Comparison of ENCODE assay signal across 1 cellular context in the genomic region with DNA sequence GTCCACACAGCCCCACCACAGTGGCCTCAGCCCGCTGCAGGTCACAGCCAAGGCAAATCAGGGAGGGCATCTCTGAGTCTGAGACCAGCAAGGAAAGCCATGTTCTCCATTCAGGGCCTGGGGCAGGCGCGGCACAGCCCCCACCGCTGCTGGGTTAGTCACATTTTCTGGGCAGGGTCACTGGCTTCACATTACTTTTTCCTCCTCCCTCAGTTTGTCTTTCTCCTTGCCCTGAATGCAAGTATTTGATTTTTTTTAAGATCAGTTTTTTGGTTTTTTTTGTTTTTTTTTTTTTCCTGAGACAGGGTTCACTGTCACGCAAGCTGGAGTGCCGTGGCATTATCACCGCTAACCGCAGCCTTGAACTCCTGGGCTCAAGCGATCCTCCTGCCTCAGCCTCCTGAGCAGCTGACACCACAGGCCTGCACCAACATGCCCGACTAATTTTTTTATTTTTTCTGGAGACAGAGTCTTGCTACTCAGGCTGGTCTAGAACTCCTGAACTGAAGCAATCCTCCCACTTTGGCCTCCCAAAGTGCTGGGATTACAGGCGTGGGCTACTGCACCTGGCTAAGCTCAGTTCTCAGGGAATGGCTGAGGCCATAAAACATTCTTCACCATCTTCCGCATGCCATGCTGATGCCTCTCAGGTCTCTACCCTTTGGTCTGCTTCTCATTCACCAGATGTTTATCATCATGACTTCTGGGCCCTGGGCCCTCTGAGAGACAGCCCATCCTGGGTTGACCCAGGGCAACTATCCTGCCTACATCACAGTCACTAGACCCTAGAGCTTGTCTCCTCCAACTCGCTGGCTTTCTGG.
A peak's percentile ranks its signal among the peaks of the same experiment; 100 is the strongest.
TF ChIP-seq lines count a peak whose summit lies in the region.

No MANE protein-coding gene starts in this region.

TF ChIP-seq in HEK293, 187 proteins besides CTCF, POLR2A, EP300 and RAD21:
- 0 out of 2 replicates have a peak, but pooled peaks have one; percentile 48 for TF ChIP-seq ZNF362 (tag by site-specific recombination; IDR thresholded peaks at IDR 0.05)
- TF ChIP-seq, protein P1, sequence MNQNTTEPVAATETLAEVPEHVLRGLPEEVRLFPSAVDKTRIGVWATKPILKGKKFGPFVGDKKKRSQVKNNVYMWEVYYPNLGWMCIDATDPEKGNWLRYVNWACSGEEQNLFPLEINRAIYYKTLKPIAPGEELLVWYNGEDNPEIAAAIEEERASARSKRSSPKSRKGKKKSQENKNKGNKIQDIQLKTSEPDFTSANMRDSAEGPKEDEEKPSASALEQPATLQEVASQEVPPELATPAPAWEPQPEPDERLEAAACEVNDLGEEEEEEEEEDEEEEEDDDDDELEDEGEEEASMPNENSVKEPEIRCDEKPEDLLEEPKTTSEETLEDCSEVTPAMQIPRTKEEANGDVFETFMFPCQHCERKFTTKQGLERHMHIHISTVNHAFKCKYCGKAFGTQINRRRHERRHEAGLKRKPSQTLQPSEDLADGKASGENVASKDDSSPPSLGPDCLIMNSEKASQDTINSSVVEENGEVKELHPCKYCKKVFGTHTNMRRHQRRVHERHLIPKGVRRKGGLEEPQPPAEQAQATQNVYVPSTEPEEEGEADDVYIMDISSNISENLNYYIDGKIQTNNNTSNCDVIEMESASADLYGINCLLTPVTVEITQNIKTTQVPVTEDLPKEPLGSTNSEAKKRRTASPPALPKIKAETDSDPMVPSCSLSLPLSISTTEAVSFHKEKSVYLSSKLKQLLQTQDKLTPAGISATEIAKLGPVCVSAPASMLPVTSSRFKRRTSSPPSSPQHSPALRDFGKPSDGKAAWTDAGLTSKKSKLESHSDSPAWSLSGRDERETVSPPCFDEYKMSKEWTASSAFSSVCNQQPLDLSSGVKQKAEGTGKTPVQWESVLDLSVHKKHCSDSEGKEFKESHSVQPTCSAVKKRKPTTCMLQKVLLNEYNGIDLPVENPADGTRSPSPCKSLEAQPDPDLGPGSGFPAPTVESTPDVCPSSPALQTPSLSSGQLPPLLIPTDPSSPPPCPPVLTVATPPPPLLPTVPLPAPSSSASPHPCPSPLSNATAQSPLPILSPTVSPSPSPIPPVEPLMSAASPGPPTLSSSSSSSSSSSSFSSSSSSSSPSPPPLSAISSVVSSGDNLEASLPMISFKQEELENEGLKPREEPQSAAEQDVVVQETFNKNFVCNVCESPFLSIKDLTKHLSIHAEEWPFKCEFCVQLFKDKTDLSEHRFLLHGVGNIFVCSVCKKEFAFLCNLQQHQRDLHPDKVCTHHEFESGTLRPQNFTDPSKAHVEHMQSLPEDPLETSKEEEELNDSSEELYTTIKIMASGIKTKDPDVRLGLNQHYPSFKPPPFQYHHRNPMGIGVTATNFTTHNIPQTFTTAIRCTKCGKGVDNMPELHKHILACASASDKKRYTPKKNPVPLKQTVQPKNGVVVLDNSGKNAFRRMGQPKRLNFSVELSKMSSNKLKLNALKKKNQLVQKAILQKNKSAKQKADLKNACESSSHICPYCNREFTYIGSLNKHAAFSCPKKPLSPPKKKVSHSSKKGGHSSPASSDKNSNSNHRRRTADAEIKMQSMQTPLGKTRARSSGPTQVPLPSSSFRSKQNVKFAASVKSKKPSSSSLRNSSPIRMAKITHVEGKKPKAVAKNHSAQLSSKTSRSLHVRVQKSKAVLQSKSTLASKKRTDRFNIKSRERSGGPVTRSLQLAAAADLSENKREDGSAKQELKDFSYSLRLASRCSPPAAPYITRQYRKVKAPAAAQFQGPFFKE (tag by site-specific recombination; IDR thresholded peaks at IDR 0.05; ENCODE audit: borderline replicate concordance), result no peak
- TF ChIP-seq KLF1 (tag by site-specific recombination; IDR thresholded peaks at IDR 0.05), result 0 out of 2 replicates have a peak, but pooled peaks have one; percentile 37
